In genomic region chr3:195447205-195447604, GRCh38 we compare ENCODE assay signal across 1 cellular context.
TF ChIP-seq lines count a peak whose summit lies in the region.

No MANE protein-coding gene starts in this region.

TF ChIP-seq in H1, 55 proteins besides CTCF, POLR2A, EP300 and RAD21 (continued from another document):
- no peak for TF ChIP-seq E2F6 (IDR thresholded peaks at IDR 0.05)
- no peak for TF ChIP-seq HDAC6 (IDR thresholded peaks at IDR 0.05; ENCODE audit: low read depth, low read length)
- TF ChIP-seq MAFK (IDR thresholded peaks at IDR 0.05; ENCODE audit: low read depth, low read length) = no peak
- TF ChIP-seq PHF8 (conservative IDR thresholded peaks at IDR 0.05; ENCODE audit: low read depth, low read length) = no peak
- TF ChIP-seq GABPA (IDR thresholded peaks at IDR 0.05; ENCODE audit: borderline replicate concordance, insufficient read depth, low read length) = no peak
